Comparison of ENCODE assay signal across 16 cellular contexts in the genomic region with DNA sequence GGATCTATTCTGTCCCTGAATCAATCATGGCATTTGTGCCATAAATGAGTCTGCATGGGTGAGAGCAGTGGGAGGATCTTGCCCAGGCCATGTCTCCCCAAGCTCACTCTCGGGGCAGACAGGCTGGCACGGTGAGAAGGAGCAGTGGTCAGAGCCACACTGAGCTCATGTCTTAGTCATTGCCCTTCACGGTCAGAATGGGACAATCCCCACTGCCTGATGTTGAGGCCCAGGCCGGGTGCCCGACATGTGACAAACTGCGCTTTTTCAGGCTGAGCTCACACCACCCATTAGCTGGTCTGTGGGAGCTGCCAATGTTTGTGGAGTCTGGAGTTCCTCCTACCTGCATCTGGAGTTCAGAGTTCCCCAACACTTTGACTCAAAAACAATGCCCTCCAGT.
DNase-seq lines count a peak whose midpoint lies in the region; ATAC-seq, FAIRE-seq and TF ChIP-seq lines count a peak whose summit lies in the region.
"Had no signal": no experiment of that assay in that cellular context is flagged by ENCODE, and none has a peak within 500 bp of the region (broad histone marks: within the 10 kb centered on the region; RNA-seq: fewer than 3 reads in every experiment).

No MANE protein-coding gene starts in this region.

- FAIRE-seq in GM12892 (lab: Jason Lieb, UNC), result no peak
- FAIRE-seq: D721Med, K562 had no signal

- H3K4me3 ChIP-seq in psoas muscle (no peak overlapping the region), thoracic aorta (no peak overlapping the region)
- H3K4me3 ChIP-seq: GM23338, K562 had no signal

- WGBS in psoas muscle, 3 donors, result 59 to 82% (median 61%) methylated on average over 6 of the region's 6 CpGs

- no peak overlapping the region for H3K27ac ChIP-seq in psoas muscle
- H3K27ac ChIP-seq in thoracic aorta, result no peak overlapping the region
- H3K27ac ChIP-seq: HL-60 had no signal

- TF ChIP-seq CTCF in psoas muscle (IDR thresholded peaks at IDR 0.05), result no peak
- TF ChIP-seq CTCF in thoracic aorta (IDR thresholded peaks at IDR 0.05), result no peak

- no peaks in the 10 kb centered on the region for H3K27me3 Mint-ChIP-seq in activated naive CD8-positive, alpha-beta T cell
- H3K27me3 Mint-ChIP-seq in activated naive CD8-positive, alpha-beta T cell treated with anti-CD3 and anti-CD28 coated beads for 36 hours, result no peaks in the 10 kb centered on the region
- no peaks in the 10 kb centered on the region for H3K27me3 Mint-ChIP-seq in activated T-helper 17 cell treated with anti-CD3 and anti-CD28 coated beads, Interleukin-2, amount 50 U/mL, for 72 hours
- H3K27me3 Mint-ChIP-seq: CD4-positive, alpha-beta memory T cell had no signal

- H3K9me3 Mint-ChIP-seq in activated naive CD8-positive, alpha-beta T cell (ENCODE audit: low read depth), result no peaks in the 10 kb centered on the region
- H3K9me3 Mint-ChIP-seq in activated naive CD8-positive, alpha-beta T cell treated with anti-CD3 and anti-CD28 coated beads for 36 hours, result no peaks in the 10 kb centered on the region
- H3K9me3 Mint-ChIP-seq in activated T-helper 17 cell treated with anti-CD3 and anti-CD28 coated beads, Interleukin-2, amount 50 U/mL, for 72 hours, result peaks cover 3% of the 10 kb centered on the region
- H3K9me3 Mint-ChIP-seq: GM23338 had no signal

- H3K27ac Mint-ChIP-seq in activated naive CD8-positive, alpha-beta T cell, result peak overlapping the region; percentile 54
- no peak overlapping the region for H3K27ac Mint-ChIP-seq in activated naive CD8-positive, alpha-beta T cell treated with anti-CD3 and anti-CD28 coated beads for 36 hours
- peak overlapping the region; percentile 82 for H3K27ac Mint-ChIP-seq in activated T-helper 17 cell treated with anti-CD3 and anti-CD28 coated beads, Interleukin-2, amount 50 U/mL, for 72 hours
- H3K27ac Mint-ChIP-seq: GM23338 had no signal

- no peak for TF ChIP-seq POLR2A in GM12892 (IDR thresholded peaks at IDR 0.05; ENCODE audit: low read depth, low read length)

- H3K9me3 ChIP-seq in psoas muscle, result no peaks in the 10 kb centered on the region
- no peaks in the 10 kb centered on the region for H3K9me3 ChIP-seq in thoracic aorta
- H3K9me3 ChIP-seq: BE2C had no signal

- peak; percentile 97 for ATAC-seq in activated T-helper 17 cell treated with anti-CD3 and anti-CD28 coated beads, Interleukin-2, amount 50 U/mL, for 72 hours (replicated peaks)
- ATAC-seq in psoas muscle (peak; percentile 41 to 71 (median 60)), thoracic aorta (ENCODE audit: insufficient number of reproducible peaks, low FRiP score, low read depth) (peak; percentile 52)
- ATAC-seq: GM23338, K562 had no signal

- DNase-seq in activated naive CD8-positive, alpha-beta T cell treated with anti-CD3 and anti-CD28 coated beads for 36 hours, result no peak
- DNase-seq in psoas muscle (no peak), thoracic aorta (ENCODE audit: low spot score) (no peak), GM12892 (ENCODE audit: insufficient read length) (no peak), NCI-H82 treated with DMSO at 0.1 percent for 48 hours (lab: John Stamatoyannopoulos, UW; ENCODE audit: unreplicated experiment) (no peak)
- DNase-seq: BE2C; CD4-positive, alpha-beta memory T cell; NCI-H1436 treated with DMSO at 0.1 percent for 48 hours; NCI-H2081; NCI-H526 had no signal

- H3K36me3 ChIP-seq in psoas muscle (ENCODE audit: insufficient read depth in 1 of 2, low read depth in 1 of 2), result no peaks in the 10 kb centered on the region
- no peaks in the 10 kb centered on the region for H3K36me3 ChIP-seq in thoracic aorta
- H3K36me3 ChIP-seq: BE2C had no signal

- no peaks in the 10 kb centered on the region for H3K36me3 Mint-ChIP-seq in activated naive CD8-positive, alpha-beta T cell
- H3K36me3 Mint-ChIP-seq in activated naive CD8-positive, alpha-beta T cell treated with anti-CD3 and anti-CD28 coated beads for 36 hours, result no peaks in the 10 kb centered on the region
- H3K36me3 Mint-ChIP-seq in activated T-helper 17 cell treated with anti-CD3 and anti-CD28 coated beads, Interleukin-2, amount 50 U/mL, for 72 hours (ENCODE audit: low read depth), result no peaks in the 10 kb centered on the region
- H3K36me3 Mint-ChIP-seq: CD4-positive, alpha-beta memory T cell had no signal

- H3K4me1 ChIP-seq in psoas muscle (no peaks in the 10 kb centered on the region), thoracic aorta (ENCODE audit: control insufficient read depth in 1 of 2, low read depth in 2 of 2) (no peaks in the 10 kb centered on the region)
- H3K4me1 ChIP-seq: BE2C had no signal

- no peaks in the 10 kb centered on the region for H3K27me3 ChIP-seq in psoas muscle (ENCODE audit: insufficient read depth in 3 of 3, low read length in 2 of 3)
- H3K27me3 ChIP-seq in thoracic aorta (replicated peaks; ENCODE audit: insufficient read depth), result no peaks in the 10 kb centered on the region
- H3K27me3 ChIP-seq: BE2C had no signal

- H3K4me3 Mint-ChIP-seq in activated naive CD8-positive, alpha-beta T cell, result no peak overlapping the region
- no peak overlapping the region for H3K4me3 Mint-ChIP-seq in activated naive CD8-positive, alpha-beta T cell treated with anti-CD3 and anti-CD28 coated beads for 36 hours
- peak overlapping the region; percentile 58 for H3K4me3 Mint-ChIP-seq in activated T-helper 17 cell treated with anti-CD3 and anti-CD28 coated beads, Interleukin-2, amount 50 U/mL, for 72 hours
- H3K4me3 Mint-ChIP-seq: CD4-positive, alpha-beta memory T cell; GM23338 had no signal

- intact Hi-C loops in psoas muscle (cut with DNase I), result no loop called here

- H3K4me1 Mint-ChIP-seq in activated naive CD8-positive, alpha-beta T cell (ENCODE audit: low read depth), result no peaks in the 10 kb centered on the region
- H3K4me1 Mint-ChIP-seq in activated naive CD8-positive, alpha-beta T cell treated with anti-CD3 and anti-CD28 coated beads for 36 hours, result no peaks in the 10 kb centered on the region
- peaks cover 24% of the 10 kb centered on the region for H3K4me1 Mint-ChIP-seq in activated T-helper 17 cell treated with anti-CD3 and anti-CD28 coated beads, Interleukin-2, amount 50 U/mL, for 72 hours
